Comparison of ENCODE assay signal across 1 cellular context in genomic region chr14:31286456-31287293, GRCh38.
TF ChIP-seq lines count a peak whose summit lies in the region.

No MANE protein-coding gene starts in this region.

TF ChIP-seq in HepG2, 621 proteins besides CTCF, POLR2A, EP300 and RAD21 (continued from another document and continues in another):
- TF ChIP-seq ZNF407 (CRISPR knock-in tag; IDR thresholded peaks at IDR 0.05; ENCODE audit: not compliant biosample characterization) (no peak), ZNF136 (CRISPR knock-in tag; IDR thresholded peaks at IDR 0.05; ENCODE audit: low read depth) (0 out of 2 replicates have a peak, but pooled peaks have one; percentile 94), ZNF780A (CRISPR knock-in tag; IDR thresholded peaks at IDR 0.05) (no peak), ZNF879 (CRISPR knock-in tag; IDR thresholded peaks at IDR 0.05) (peak; percentile 94; the same call in 1 of the 2 replicates), ZNF75D (CRISPR knock-in tag; IDR thresholded peaks at IDR 0.05; ENCODE audit: borderline replicate concordance) (no peak), ZNF263 (CRISPR knock-in tag; IDR thresholded peaks at IDR 0.05) (peak; percentile 72), NCOR1 (IDR thresholded peaks at IDR 0.05; ENCODE audit: borderline replicate concordance, low read length) (no peak), ZFP41 (CRISPR knock-in tag; IDR thresholded peaks at IDR 0.05; ENCODE audit: borderline replicate concordance) (0 out of 2 replicates have a peak, but pooled peaks have one; percentile 49), NR1H2 (CRISPR knock-in tag; IDR thresholded peaks at IDR 0.05; ENCODE audit: borderline replicate concordance, low read depth) (no peak), HMGXB3 (CRISPR knock-in tag; IDR thresholded peaks at IDR 0.05; ENCODE audit: borderline replicate concordance) (peak; percentile 77), ZBTB42 (CRISPR knock-in tag; IDR thresholded peaks at IDR 0.05) (no peak), ZNF761 (CRISPR knock-in tag; conservative IDR thresholded peaks at IDR 0.05) (no peak), GPBP1L1 (CRISPR knock-in tag; IDR thresholded peaks at IDR 0.05) (no peak), ZNF354B (CRISPR knock-in tag; IDR thresholded peaks at IDR 0.05) (no peak), XRCC5 (optimal IDR thresholded peaks at IDR 0.05; ENCODE audit: low read length) (peak; percentile 85), HHEX (CRISPR knock-in tag; IDR thresholded peaks at IDR 0.05) (no peak), ZNF382 (CRISPR knock-in tag; IDR thresholded peaks at IDR 0.05; ENCODE audit: borderline replicate concordance) (no peak), ZNF460 (CRISPR knock-in tag; IDR thresholded peaks at IDR 0.05; ENCODE audit: borderline replicate concordance) (no peak), ZNF776 (CRISPR knock-in tag; IDR thresholded peaks at IDR 0.05) (no peak), ZNF841 (CRISPR knock-in tag; IDR thresholded peaks at IDR 0.05; ENCODE audit: borderline replicate concordance) (no peak), ZFP82 (CRISPR knock-in tag; IDR thresholded peaks at IDR 0.05; ENCODE audit: borderline replicate concordance) (no peak), ZNF253 (CRISPR knock-in tag; IDR thresholded peaks at IDR 0.05; ENCODE audit: borderline replicate concordance) (no peak), ELK4 (CRISPR knock-in tag; IDR thresholded peaks at IDR 0.05; ENCODE audit: borderline replicate concordance) (no peak), ZNF512B (CRISPR knock-in tag; IDR thresholded peaks at IDR 0.05; ENCODE audit: borderline replicate concordance) (no peak), SNAI1 (CRISPR knock-in tag; IDR thresholded peaks at IDR 0.05; ENCODE audit: borderline replicate concordance) (no peak), NCOA5 (CRISPR knock-in tag; IDR thresholded peaks at IDR 0.05) (no peak), CCAR2 (optimal IDR thresholded peaks at IDR 0.05; ENCODE audit: low read depth, low read length) (no peak), SSRP1 (CRISPR knock-in tag; IDR thresholded peaks at IDR 0.05) (peak; percentile 88; the same call in 1 of the 2 replicates), ZBTB26 (CRISPR knock-in tag; IDR thresholded peaks at IDR 0.05; ENCODE audit: borderline replicate concordance) (peak; percentile 80; the same call in 1 of the 2 replicates), SP4 (CRISPR knock-in tag; IDR thresholded peaks at IDR 0.05) (peak; percentile 75), KDM1A (CRISPR knock-in tag; IDR thresholded peaks at IDR 0.05) (peak; percentile 60; the same call in 1 of the 2 replicates), KDM5A (IDR thresholded peaks at IDR 0.05; ENCODE audit: borderline replicate concordance, low read length) (no peak), KAT8 (CRISPR knock-in tag; IDR thresholded peaks at IDR 0.05) (peak; percentile 57; the same call in 1 of the 2 replicates), ZNF430 (CRISPR knock-in tag; IDR thresholded peaks at IDR 0.05) (peak; percentile 90; the same call in 1 of the 2 replicates), POLR2AphosphoS2 (IDR thresholded peaks at IDR 0.05; ENCODE audit: low read depth, low read length) (no peak), SMAD9 (CRISPR knock-in tag; IDR thresholded peaks at IDR 0.05) (peak; percentile 92), UBTF (CRISPR knock-in tag; IDR thresholded peaks at IDR 0.05) (no peak), HIVEP1 (CRISPR knock-in tag; IDR thresholded peaks at IDR 0.05) (no peak), MEIS2 (CRISPR knock-in tag; IDR thresholded peaks at IDR 0.05) (no peak), ZNF678 (CRISPR knock-in tag; IDR thresholded peaks at IDR 0.05) (no peak; the same call in 1 of the 2 replicates), NFKB2 (CRISPR knock-in tag; IDR thresholded peaks at IDR 0.05; ENCODE audit: borderline replicate concordance) (peak; percentile 98)
